In genomic region chr17:40563371-40564052, GRCh38 we compare ENCODE assay signal across 14 cellular contexts. TPM values are rescaled to one million over a fixed set of nuclear protein-coding genes. Genes with fewer than 3 reads are reported as not detected.
DNase-seq lines count a peak whose midpoint lies in the region; ATAC-seq and TF ChIP-seq lines count a peak whose summit lies in the region.
"Had no signal": no experiment of that assay in that cellular context is flagged by ENCODE, and none has a peak within 500 bp of the region (broad histone marks: within the 10 kb centered on the region; RNA-seq: fewer than 3 reads in every experiment).

No MANE protein-coding gene starts in this region.

- H3K4me1 Mint-ChIP-seq in stimulated activated naive CD8-positive, alpha-beta T cell treated with anti-CD3 and anti-CD28 coated beads, Interleukin-15, Interleukin-2, amounts not matched to agents 100 ng/mL and 50 ng/mL, for 24 hours (ENCODE audit: low read depth), result peaks cover 94% of the 10 kb centered on the region

- H3K4me3 ChIP-seq in vagina, result no peak overlapping the region
- no peak overlapping the region for H3K4me3 ChIP-seq in PC-9
- H3K4me3 ChIP-seq: HAP-1, SJSA1, uterus had no signal

- H3K36me3 Mint-ChIP-seq in stimulated activated naive CD8-positive, alpha-beta T cell treated with anti-CD3 and anti-CD28 coated beads, Interleukin-15, Interleukin-2, amounts not matched to agents 100 ng/mL and 50 ng/mL, for 24 hours (ENCODE audit: low read depth), result peaks cover 67% of the 10 kb centered on the region

- H3K4me1 ChIP-seq in vagina, result peaks cover 24% of the 10 kb centered on the region
- peaks cover 4% of the 10 kb centered on the region; the same call in 1 of the 2 replicates for H3K4me1 ChIP-seq in PC-9 (replicated peaks; ENCODE audit: insufficient read depth)
- H3K4me1 ChIP-seq: SJSA1 had no signal

- H3K36me3 ChIP-seq in vagina (no peaks in the 10 kb centered on the region), PC-9 (ENCODE audit: low read depth) (no peaks in the 10 kb centered on the region)
- H3K36me3 ChIP-seq: HAP-1, SJSA1, uterus had no signal

- no peak overlapping the region for H2AFZ ChIP-seq in PC-9

- H3K4me3 Mint-ChIP-seq in stimulated activated naive CD8-positive, alpha-beta T cell treated with anti-CD3 and anti-CD28 coated beads, Interleukin-15, Interleukin-2, amounts not matched to agents 100 ng/mL and 50 ng/mL, for 24 hours, result peak overlapping the region; percentile 93

- no peaks in the 10 kb centered on the region for H3F3A ChIP-seq in PC-9 (ENCODE audit: insufficient read depth, low read depth)

- H3K4me2 ChIP-seq in PC-9, result no peak overlapping the region

- intact Hi-C loops in vagina (cut with DNase I) (no loop called here), PC-9 (cut with micrococcal nuclease; ENCODE audit: unreplicated experiment) (no loop called here)

- peak; percentile 86 for DNase-seq in activated CD4-positive, alpha-beta T cell treated with anti-CD3 and anti-CD28 coated beads for 48 hours
- no peak for DNase-seq in activated CD4-positive, alpha-beta T cell treated with anti-CD3 and anti-CD28 coated beads, Interleukin-2, amount 50 U/mL, for 4 hours
- peak; percentile 71 for DNase-seq in activated T-cell treated with anti-CD3 and anti-CD28 coated beads for 48 hours (ENCODE audit: low read depth)
- DNase-seq in mesenteric fat pad (ENCODE audit: low spot score), result peak; percentile 78
- DNase-seq in vagina (ENCODE audit: extremely low spot score in 2 of 2), result no peak
- DNase-seq in PC-9, result no peak
- DNase-seq: foreskin keratinocyte, MM.1S, NCI-H510A, uterus had no signal

- H3K27ac Mint-ChIP-seq in stimulated activated naive CD8-positive, alpha-beta T cell treated with anti-CD3 and anti-CD28 coated beads, Interleukin-15, Interleukin-2, amounts not matched to agents 100 ng/mL and 50 ng/mL, for 24 hours, result peak overlapping the region; percentile 100

- TF ChIP-seq POLR2A in vagina (IDR thresholded peaks at IDR 0.05), result no peak

- H3K9me3 Mint-ChIP-seq in stimulated activated naive CD8-positive, alpha-beta T cell treated with anti-CD3 and anti-CD28 coated beads, Interleukin-15, Interleukin-2, amounts not matched to agents 100 ng/mL and 50 ng/mL, for 24 hours, result no peaks in the 10 kb centered on the region

- H3K27ac ChIP-seq in vagina (no peak overlapping the region), PC-9 (no peak overlapping the region)
- H3K27ac ChIP-seq: foreskin keratinocyte, SJSA1, uterus had no signal

- BruUV-seq in PC-9 (replicated peaks; lab: Mats Ljungman, UMichigan), result no TSS peak

- no peaks in the 10 kb centered on the region for H3K79me2 ChIP-seq in PC-9 (ENCODE audit: low read depth)

- H3K27me3 Mint-ChIP-seq in stimulated activated naive CD8-positive, alpha-beta T cell treated with anti-CD3 and anti-CD28 coated beads, Interleukin-15, Interleukin-2, amounts not matched to agents 100 ng/mL and 50 ng/mL, for 24 hours, result no peaks in the 10 kb centered on the region

- no peaks in the 10 kb centered on the region for H3K9me2 ChIP-seq in PC-9 (ENCODE audit: insufficient read depth)

- no peaks in the 10 kb centered on the region for H3K9me3 ChIP-seq in vagina
- H3K9me3 ChIP-seq in PC-9 (ENCODE audit: insufficient read depth, low read depth), result peaks cover 3% of the 10 kb centered on the region; the same call in 1 of the 2 replicates
- H3K9me3 ChIP-seq: HAP-1, SJSA1, uterus had no signal

- H3K27me3 ChIP-seq in vagina (no peaks in the 10 kb centered on the region), PC-9 (ENCODE audit: insufficient read depth, low read depth) (peaks cover 27% of the 10 kb centered on the region)
- H3K27me3 ChIP-seq: uterus had no signal

- CTCF ChIA-PET in PC-9 (lab: Charles Lee), result no interaction called here

- no peak for TF ChIP-seq CTCF in vagina (IDR thresholded peaks at IDR 0.05)
- no peak for TF ChIP-seq CTCF in PC-9 (conservative IDR thresholded peaks at IDR 0.05)

- no peaks in the 10 kb centered on the region for H4K20me1 ChIP-seq in PC-9 (ENCODE audit: insufficient read depth)

- POLR2A ChIA-PET in PC-9 (lab: Charles Lee; ENCODE audit: unreplicated experiment), result no interaction called here

- ATAC-seq in GM18517 (IDR thresholded peaks at IDR 0.05; ENCODE audit: unreplicated experiment), result no peak
- ATAC-seq: foreskin keratinocyte had no signal

RNA-seq across cellular contexts. Expression of gene CCR7, which starts 1.8 kb away (rescaled TPM):
- 0.39 TPM for total RNA-seq in mesenteric fat pad
- total RNA-seq in vagina, result not detected
- total RNA-seq in PC-9 (2021), result not detected in 2 replicates
- total RNA-seq: foreskin keratinocyte, SJSA1 had no signal

Comparison
In these comparisons a context has a peak if more than half of its experiments do, and no peak if none do; other contexts are left out.
1. DNase-seq: peak in activated CD4-positive, alpha-beta T cell treated with anti-CD3 and anti-CD28 coated beads for 48 hours (single experiment), activated T-cell treated with anti-CD3 and anti-CD28 coated beads for 48 hours (single experiment) and mesenteric fat pad (single experiment); none in activated CD4-positive, alpha-beta T cell treated with anti-CD3 and anti-CD28 coated beads, Interleukin-2, amount 50 U/mL, for 4 hours (0 of 2), vagina (0 of 2) and PC-9 (0 of 2).